In genomic region chr17:32445976-32446375, GRCh38 we compare ENCODE assay signal across 9 cellular contexts. TPM values are rescaled to one million over a fixed set of nuclear protein-coding genes. Genes with fewer than 3 reads are reported as not detected.
DNase-seq lines count a peak whose midpoint lies in the region; ATAC-seq and TF ChIP-seq lines count a peak whose summit lies in the region.
"Had no signal": no experiment of that assay in that cellular context is flagged by ENCODE, and none has a peak within 500 bp of the region (broad histone marks: within the 10 kb centered on the region; RNA-seq: fewer than 3 reads in every experiment).

No MANE protein-coding gene starts in this region.

- no peak overlapping the region for H2AFZ ChIP-seq in neural progenitor cell (replicated peaks)

- intact Hi-C loops in dendritic cell treated with granulocyte-macrophage colony-stimulating factor and Interleukin-4, amounts not matched to agents 40 ng/mL and 50 ng/mL, for 4 days (cut with micrococcal nuclease): no loop called here

- peaks cover 60% of the 10 kb centered on the region for H3K36me3 Mint-ChIP-seq in dendritic cell treated with granulocyte-macrophage colony-stimulating factor and Interleukin-4, amounts not matched to agents 40 ng/mL and 50 ng/mL, for 4 days (ENCODE audit: low read depth)
- peaks cover 17% of the 10 kb centered on the region for H3K36me3 Mint-ChIP-seq in neural progenitor cell

- H3K4me1 ChIP-seq in neural progenitor cell: peaks cover 7% of the 10 kb centered on the region

- H3K27me3 Mint-ChIP-seq in dendritic cell treated with granulocyte-macrophage colony-stimulating factor and Interleukin-4, amounts not matched to agents 40 ng/mL and 50 ng/mL, for 4 days: peaks cover 20% of the 10 kb centered on the region
- H3K27me3 Mint-ChIP-seq in neural progenitor cell (ENCODE audit: insufficient read depth, low read depth): peaks cover 4% of the 10 kb centered on the region

- H3F3A ChIP-seq in neural progenitor cell (ENCODE audit: low read depth): no peaks in the 10 kb centered on the region

- no peak for ATAC-seq in HG03469 (IDR thresholded peaks at IDR 0.05; ENCODE audit: unreplicated experiment)

- H3K4me3 ChIP-seq in NB4 (ENCODE audit: low read depth, low read length): peak overlapping the region; percentile 96
- peak overlapping the region; percentile 94 for H3K4me3 ChIP-seq in neural progenitor cell
- no peak overlapping the region for H3K4me3 ChIP-seq in H7 (ENCODE audit: insufficient read depth, low read depth, low read length)

- H3K27ac Mint-ChIP-seq in dendritic cell treated with granulocyte-macrophage colony-stimulating factor and Interleukin-4, amounts not matched to agents 40 ng/mL and 50 ng/mL, for 4 days: no peak overlapping the region
- no peak overlapping the region for H3K27ac Mint-ChIP-seq in neural progenitor cell

- peaks cover 64% of the 10 kb centered on the region for H3K79me2 ChIP-seq in neural progenitor cell (ENCODE audit: low read depth)

- H3K27me3 ChIP-seq in neural progenitor cell (peaks cover 12% of the 10 kb centered on the region), H7 (ENCODE audit: control insufficient read depth, insufficient read depth, low read length) (peaks cover 9% of the 10 kb centered on the region)

- H3K9me3 ChIP-seq in neural progenitor cell (ENCODE audit: low read depth): no peaks in the 10 kb centered on the region

- TF ChIP-seq POLR2A in NB4 (IDR thresholded peaks at IDR 0.05; ENCODE audit: extremely low read depth, insufficient read length): no peak

- H3K4me3 Mint-ChIP-seq in dendritic cell treated with granulocyte-macrophage colony-stimulating factor and Interleukin-4, amounts not matched to agents 40 ng/mL and 50 ng/mL, for 4 days: peak overlapping the region; percentile 92
- peak overlapping the region; percentile 95 for H3K4me3 Mint-ChIP-seq in neural progenitor cell

- TF ChIP-seq CTCF in NB4 (IDR thresholded peaks at IDR 0.05; ENCODE audit: low read depth, low read length) (no peak), neural progenitor cell (IDR thresholded peaks at IDR 0.05) (no peak)

- peaks cover 37% of the 10 kb centered on the region for H3K4me1 Mint-ChIP-seq in dendritic cell treated with granulocyte-macrophage colony-stimulating factor and Interleukin-4, amounts not matched to agents 40 ng/mL and 50 ng/mL, for 4 days (ENCODE audit: low read depth)
- H3K4me1 Mint-ChIP-seq in neural progenitor cell: peaks cover 22% of the 10 kb centered on the region

- peaks cover 25% of the 10 kb centered on the region for H4K20me1 ChIP-seq in neural progenitor cell (ENCODE audit: low read depth)

- H3K9ac ChIP-seq in neural progenitor cell: peak overlapping the region; percentile 97

- H3K36me3 ChIP-seq in neural progenitor cell: peaks cover 17% of the 10 kb centered on the region
- H3K36me3 ChIP-seq in H7 (replicated peaks; ENCODE audit: control insufficient read depth, insufficient read depth, low read length): peaks cover 9% of the 10 kb centered on the region

- H3K27ac ChIP-seq in neural progenitor cell: no peak overlapping the region

- H3K9me3 Mint-ChIP-seq in dendritic cell treated with granulocyte-macrophage colony-stimulating factor and Interleukin-4, amounts not matched to agents 40 ng/mL and 50 ng/mL, for 4 days: no peaks in the 10 kb centered on the region
- H3K9me3 Mint-ChIP-seq in neural progenitor cell: peaks cover 8% of the 10 kb centered on the region

- DNase-seq in EH (ENCODE audit: low read depth) (peak; percentile 28), NB4 (ENCODE audit: low read depth) (peak; percentile 51), neural progenitor cell (ENCODE audit: low spot score) (no peak), DMS79 treated with DMSO at 0.1 percent for 48 hours (lab: John Stamatoyannopoulos, UW) (no peak), H7 (no peak)
- DNase-seq in stimulated activated CD4-positive, alpha-beta T cell treated with anti-CD3 and anti-CD28 coated beads, Interleukin-12 subunit alpha, Interleukin-12 subunit beta, amount 100 ng/mL, for 4 hours: no peak
- DNase-seq: NCI-H1694 treated with DMSO at 0.1 percent for 48 hours had no signal

- peak overlapping the region; percentile 88 for H3K4me2 ChIP-seq in neural progenitor cell

RNA-seq across cellular contexts. Expression of gene PSMD11, which starts 1.7 kb away (rescaled TPM):
- total RNA-seq in neural progenitor cell (ENCODE audit: low replicate concordance): 74.5 and 101 TPM in 2 replicates
- 101 and 121 TPM in 2 replicates for total RNA-seq in H7 (2014; rRNA removed; shearing (Covaris generic))

RNA-seq across cellular contexts. Expression of gene CDK5R1, which starts 40.8 kb away (rescaled TPM):
- total RNA-seq in neural progenitor cell (ENCODE audit: low replicate concordance): 6.9 and 8.8 TPM in 2 replicates
- 9.9 and 10.5 TPM in 2 replicates for total RNA-seq in H7 (2014; rRNA removed; shearing (Covaris generic))

Comparison
In these comparisons a context has a peak if more than half of its experiments do, and no peak if none do; other contexts are left out.
1. DNase-seq: peak in EH (single experiment) and NB4 (single experiment); none in neural progenitor cell (single experiment), stimulated activated CD4-positive, alpha-beta T cell treated with anti-CD3 and anti-CD28 coated beads, Interleukin-12 subunit alpha, Interleukin-12 subunit beta, amount 100 ng/mL, for 4 hours (single experiment), DMS79 treated with DMSO at 0.1 percent for 48 hours (single experiment) and H7 (single experiment).